Comparison of ENCODE assay signal across 30 cellular contexts in genomic region chr20:41374568-41374920, GRCh38. TPM values are rescaled to one million over a fixed set of nuclear protein-coding genes. Genes with fewer than 3 reads are reported as not detected.
"Had no signal": no experiment of that assay in that cellular context is flagged by ENCODE, and none has a peak within 500 bp of the region (broad histone marks: within the 10 kb centered on the region; RNA-seq: fewer than 3 reads in every experiment).

No MANE protein-coding gene starts in this region.

- H3K36me3 Mint-ChIP-seq: stimulated activated effector memory CD8-positive, alpha-beta T cell treated with anti-CD3 and anti-CD28 coated beads, Interleukin-12 subunit alpha, Interleukin-12 subunit beta, amount 100 ng/mL, for 72 hours had no signal

- H3K4me3 ChIP-seq: pancreas, psoas muscle, right lobe of liver, sigmoid colon, stomach, thoracic aorta, thyroid gland, tibial nerve, upper lobe of left lung, vagina had no signal

- H3K9me3 Mint-ChIP-seq: neural crest cell; stimulated activated effector memory CD8-positive, alpha-beta T cell treated with anti-CD3 and anti-CD28 coated beads, Interleukin-12 subunit alpha, Interleukin-12 subunit beta, amount 100 ng/mL, for 72 hours had no signal

- H3K9me3 ChIP-seq: pancreas, psoas muscle, right lobe of liver, sigmoid colon, thoracic aorta, thyroid gland, vagina had no signal

- H3K27me3 ChIP-seq: pancreas, right lobe of liver, sigmoid colon, thyroid gland, tibial nerve, upper lobe of left lung, vagina had no signal

- H3K4me3 Mint-ChIP-seq: naive B cell; naive thymus-derived CD8-positive, alpha-beta T cell; neural crest cell; stimulated activated effector memory CD8-positive, alpha-beta T cell treated with anti-CD3 and anti-CD28 coated beads, Interleukin-12 subunit alpha, Interleukin-12 subunit beta, amount 100 ng/mL, for 72 hours; stimulated activated naive B cell treated with anti-CD40 and anti-IgM and Interleukin-4, amounts not matched to agents 10 μg/mL and 1 μg/mL and 100 μg/mL, for 72 hours; stimulated activated naive CD8-positive, alpha-beta T cell treated with anti-CD3 and anti-CD28 coated beads, Interleukin-15, Interleukin-2, amounts not matched to agents 100 ng/mL and 50 ng/mL, for 24 hours had no signal

- H3K4me1 Mint-ChIP-seq: naive B cell; stimulated activated effector memory CD8-positive, alpha-beta T cell treated with anti-CD3 and anti-CD28 coated beads, Interleukin-12 subunit alpha, Interleukin-12 subunit beta, amount 100 ng/mL, for 72 hours had no signal

- H3K27ac Mint-ChIP-seq: naive thymus-derived CD8-positive, alpha-beta T cell; progenitor cell of endocrine pancreas; stimulated activated effector memory CD8-positive, alpha-beta T cell treated with anti-CD3 and anti-CD28 coated beads, Interleukin-12 subunit alpha, Interleukin-12 subunit beta, amount 100 ng/mL, for 72 hours; stimulated activated naive B cell treated with anti-CD40 and anti-IgM and Interleukin-4, amounts not matched to agents 10 μg/mL and 1 μg/mL and 100 μg/mL, for 72 hours; stimulated activated naive CD8-positive, alpha-beta T cell treated with anti-CD3 and anti-CD28 coated beads, Interleukin-15, Interleukin-2, amounts not matched to agents 100 ng/mL and 50 ng/mL, for 24 hours had no signal

- DNase-seq: naive B cell; naive thymus-derived CD8-positive, alpha-beta T cell; nephron progenitor cell; occipital lobe; pancreas; psoas muscle; right cardiac atrium; right lobe of liver; sigmoid colon; small intestine; stimulated activated CD4-positive, alpha-beta T cell treated with anti-CD3 and anti-CD28 coated beads, Interleukin-15, amount 100 ng/mL, for 24 hours; stimulated activated CD4-positive, alpha-beta T cell treated with anti-CD3 and anti-CD28 coated beads, Interleukin-2, amount 100 ng/mL, for 24 hours; stimulated activated CD4-positive, alpha-beta T cell treated with anti-CD3 and anti-CD28 coated beads, Interleukin-2, amount 100 ng/mL, for 48 hours; stimulated activated CD4-positive, alpha-beta T cell treated with anti-CD3 and anti-CD28 coated beads, Interleukin-4, amount 100 ng/mL, for 24 hours; stimulated activated naive B cell treated with anti-CD40 and anti-IgM and Interleukin-4, amounts not matched to agents 10 μg/mL and 1 μg/mL and 100 μg/mL, for 72 hours; stimulated activated naive CD4-positive, alpha-beta T cell treated with Interleukin-2 at 50 U/mL for 16 hours; stomach; thyroid gland; trophoblast cell; upper lobe of left lung had no signal

- ATAC-seq: naive thymus-derived CD8-positive, alpha-beta T cell; pancreas; psoas muscle; right cardiac atrium; right lobe of liver had no signal

- H3K27ac ChIP-seq: pancreas, psoas muscle, right lobe of liver, sigmoid colon, stomach, thoracic aorta, thyroid gland, tibial nerve, upper lobe of left lung, vagina had no signal

- H3K4me1 ChIP-seq: pancreas, psoas muscle, right lobe of liver, sigmoid colon, stomach, thyroid gland, tibial nerve, upper lobe of left lung, vagina had no signal

- H3K36me3 ChIP-seq: pancreas, right lobe of liver, sigmoid colon, stomach, thoracic aorta, thyroid gland, tibial nerve, upper lobe of left lung, vagina had no signal

RNA-seq across cellular contexts. Expression of gene EMILIN3, which starts 7.9 kb away (rescaled TPM):
- total RNA-seq: myocyte; naive thymus-derived CD8-positive, alpha-beta T cell; renal cortical epithelial cell; subcutaneous adipose tissue had no signal
